8 cellular contexts compared by ENCODE assay signal in genomic region chr7:2760098-2760889, GRCh38.
DNase-seq lines count a peak whose midpoint lies in the region; ATAC-seq, FAIRE-seq and TF ChIP-seq lines count a peak whose summit lies in the region.

No MANE protein-coding gene starts in this region.

- peak overlapping the region; percentile 12 for H3K9ac ChIP-seq in astrocyte (ENCODE audit: low read length)
- peak overlapping the region; percentile 45 for H3K9ac ChIP-seq in skeletal muscle satellite cell (ENCODE audit: low read depth, low read length)

- peaks cover 29% of the 10 kb centered on the region for H3K79me2 ChIP-seq in astrocyte (ENCODE audit: insufficient read depth, low read length)

- H3K4me2 ChIP-seq in astrocyte (ENCODE audit: low read length) = peak overlapping the region; percentile 36
- peak overlapping the region; percentile 71 for H3K4me2 ChIP-seq in skeletal muscle satellite cell (ENCODE audit: low read length)

- no peak overlapping the region for H2AFZ ChIP-seq in astrocyte (ENCODE audit: low read depth, low read length)

- peak; percentile 49 for TF ChIP-seq CTCF in astrocyte (IDR thresholded peaks at IDR 0.05; ENCODE audit: insufficient read depth, low read depth, low read length)

- no peak for FAIRE-seq in astrocyte (lab: Jason Lieb, UNC)

- H4K20me1 ChIP-seq in astrocyte (ENCODE audit: insufficient read depth, low read length) = peaks cover 3% of the 10 kb centered on the region

- H3K27ac ChIP-seq in astrocyte (ENCODE audit: low read depth, low read length) (peak overlapping the region; percentile 32), iPS DF 6.9 (ENCODE audit: low read length) (no peak overlapping the region)

- peaks cover 44% of the 10 kb centered on the region for H3K4me1 Mint-ChIP-seq in activated naive CD8-positive, alpha-beta T cell (ENCODE audit: low read depth)
- peaks cover 35% of the 10 kb centered on the region for H3K4me1 Mint-ChIP-seq in activated naive CD8-positive, alpha-beta T cell treated with anti-CD3 and anti-CD28 coated beads for 36 hours
- H3K4me1 Mint-ChIP-seq in astrocyte (ENCODE audit: low read depth, unreplicated experiment) = peaks cover 63% of the 10 kb centered on the region

- DNase-seq in activated naive CD8-positive, alpha-beta T cell treated with anti-CD3 and anti-CD28 coated beads for 36 hours = no peak
- peak; percentile 72 for DNase-seq in NCI-H2029 (lab: John Stamatoyannopoulos, UW)
- no peak for DNase-seq in astrocyte (ENCODE audit: low read depth)
- DNase-seq in iPS DF 6.9 (ENCODE audit: low read depth, low spot score) = peak; percentile 48

- ATAC-seq in HG03175 (IDR thresholded peaks at IDR 0.05; ENCODE audit: unreplicated experiment) (no peak), GM18519 (IDR thresholded peaks at IDR 0.05; ENCODE audit: low FRiP score, unreplicated experiment) (no peak)

- H3K4me3 ChIP-seq in astrocyte (ENCODE audit: insufficient read depth, low read depth, low read length) = no peak overlapping the region
- no peak overlapping the region for H3K4me3 ChIP-seq in iPS DF 6.9 (ENCODE audit: low read length)
- peak overlapping the region; percentile 31 for H3K4me3 ChIP-seq in skeletal muscle satellite cell (ENCODE audit: low read length)

- no peaks in the 10 kb centered on the region for H3K9me3 ChIP-seq in astrocyte (ENCODE audit: insufficient read depth, low read depth, low read length)
- no peaks in the 10 kb centered on the region for H3K9me3 ChIP-seq in iPS DF 6.9 (ENCODE audit: control insufficient read depth, insufficient read depth, low read length)
- H3K9me3 ChIP-seq in skeletal muscle satellite cell (replicated peaks; ENCODE audit: low read length) = no peaks in the 10 kb centered on the region

- no peaks in the 10 kb centered on the region for H3K36me3 ChIP-seq in astrocyte (ENCODE audit: insufficient read depth, low read length)
- H3K36me3 ChIP-seq in iPS DF 6.9 (ENCODE audit: control insufficient read depth, insufficient read depth, low read length) = no peaks in the 10 kb centered on the region
- no peaks in the 10 kb centered on the region for H3K36me3 ChIP-seq in skeletal muscle satellite cell (ENCODE audit: insufficient read depth, low read length)

- H3K4me1 ChIP-seq in astrocyte (ENCODE audit: insufficient read depth, low read length) (peaks cover 42% of the 10 kb centered on the region), iPS DF 6.9 (ENCODE audit: control insufficient read depth, insufficient read depth, low read length) (peaks cover 4% of the 10 kb centered on the region; the same call in 1 of the 2 replicates), skeletal muscle satellite cell (ENCODE audit: control insufficient read depth, insufficient read depth, low read length) (peaks cover 74% of the 10 kb centered on the region)

- H3K27ac Mint-ChIP-seq in activated naive CD8-positive, alpha-beta T cell = peak overlapping the region; percentile 4
- no peak overlapping the region for H3K27ac Mint-ChIP-seq in activated naive CD8-positive, alpha-beta T cell treated with anti-CD3 and anti-CD28 coated beads for 36 hours
- peak overlapping the region; percentile 29 for H3K27ac Mint-ChIP-seq in astrocyte (ENCODE audit: unreplicated experiment)

- no peaks in the 10 kb centered on the region for H3K9me3 Mint-ChIP-seq in activated naive CD8-positive, alpha-beta T cell (ENCODE audit: low read depth)
- H3K9me3 Mint-ChIP-seq in activated naive CD8-positive, alpha-beta T cell treated with anti-CD3 and anti-CD28 coated beads for 36 hours = peaks cover 2% of the 10 kb centered on the region
- peaks cover 3% of the 10 kb centered on the region for H3K9me3 Mint-ChIP-seq in astrocyte (ENCODE audit: unreplicated experiment)

- WGBS in iPS DF 6.9 (ENCODE audit: insufficient coverage, insufficient read length) = no CpG with 5 or more reads among the region's 22 CpGs

- H3K4me3 Mint-ChIP-seq in activated naive CD8-positive, alpha-beta T cell = no peak overlapping the region
- no peak overlapping the region for H3K4me3 Mint-ChIP-seq in activated naive CD8-positive, alpha-beta T cell treated with anti-CD3 and anti-CD28 coated beads for 36 hours
- no peak overlapping the region for H3K4me3 Mint-ChIP-seq in astrocyte (ENCODE audit: unreplicated experiment)

- H3K36me3 Mint-ChIP-seq in activated naive CD8-positive, alpha-beta T cell = peaks cover 18% of the 10 kb centered on the region
- H3K36me3 Mint-ChIP-seq in activated naive CD8-positive, alpha-beta T cell treated with anti-CD3 and anti-CD28 coated beads for 36 hours = peaks cover 30% of the 10 kb centered on the region
- peaks cover 21% of the 10 kb centered on the region for H3K36me3 Mint-ChIP-seq in astrocyte (ENCODE audit: low read depth, unreplicated experiment)

- no peaks in the 10 kb centered on the region for H3K27me3 Mint-ChIP-seq in activated naive CD8-positive, alpha-beta T cell
- no peaks in the 10 kb centered on the region for H3K27me3 Mint-ChIP-seq in activated naive CD8-positive, alpha-beta T cell treated with anti-CD3 and anti-CD28 coated beads for 36 hours
- H3K27me3 Mint-ChIP-seq in astrocyte (ENCODE audit: low read depth, unreplicated experiment) = no peaks in the 10 kb centered on the region

- H3K27me3 ChIP-seq in astrocyte (ENCODE audit: insufficient read depth, low read length) (no peaks in the 10 kb centered on the region), iPS DF 6.9 (ENCODE audit: control insufficient read depth, insufficient read depth, low read length) (no peaks in the 10 kb centered on the region), skeletal muscle satellite cell (ENCODE audit: control insufficient read depth, insufficient read depth, low read length) (no peaks in the 10 kb centered on the region)

Comparison
In these comparisons a context has a peak if more than half of its experiments do, and no peak if none do; other contexts are left out.
1. DNase-seq: peak in NCI-H2029 (single experiment) and iPS DF 6.9 (single experiment); none in activated naive CD8-positive, alpha-beta T cell treated with anti-CD3 and anti-CD28 coated beads for 36 hours (single experiment) and astrocyte (single experiment).